Comparison of ENCODE assay signal across 1 cellular context in genomic region chr5:60206234-60206633, GRCh38.
A peak's percentile ranks its signal among the peaks of the same experiment; 100 is the strongest.
TF ChIP-seq lines count a peak whose summit lies in the region.

No MANE protein-coding gene starts in this region.

TF ChIP-seq in HepG2, 621 proteins besides CTCF, POLR2A, EP300 and RAD21 (continued from another document and continues in another):
- TF ChIP-seq NR2F6 (IDR thresholded peaks at IDR 0.05) (peak; percentile 46), NR2F6 (CRISPR knock-in tag; IDR thresholded peaks at IDR 0.05) (no peak), ZBTB33 (CRISPR knock-in tag; IDR thresholded peaks at IDR 0.05) (no peak), POLR2G (IDR thresholded peaks at IDR 0.05; ENCODE audit: low read depth, low read length) (no peak), ZNF274 (CRISPR knock-in tag; IDR thresholded peaks at IDR 0.05) (no peak), BRCA1 (CRISPR knock-in tag; IDR thresholded peaks at IDR 0.05) (no peak), PBX2 (CRISPR knock-in tag; IDR thresholded peaks at IDR 0.05) (no peak), HNF4G (IDR thresholded peaks at IDR 0.05; ENCODE audit: borderline replicate concordance, low read depth, low read length) (0 out of 2 replicates have a peak, but pooled peaks have one; percentile 21), HNF4G (CRISPR knock-in tag; IDR thresholded peaks at IDR 0.05; ENCODE audit: borderline replicate concordance, low read depth) (no peak), SOX5 (CRISPR knock-in tag; IDR thresholded peaks at IDR 0.05; ENCODE audit: borderline replicate concordance) (0 out of 2 replicates have a peak, but pooled peaks have one; percentile 47), ZBTB3 (CRISPR knock-in tag; IDR thresholded peaks at IDR 0.05; ENCODE audit: borderline replicate concordance, low read depth) (no peak), GATAD2A (CRISPR knock-in tag; IDR thresholded peaks at IDR 0.05) (peak; percentile 66; the same call in 1 of the 2 replicates), ZFP36L1 (CRISPR knock-in tag; IDR thresholded peaks at IDR 0.05) (no peak), TCF7 (IDR thresholded peaks at IDR 0.05; ENCODE audit: low read depth) (peak; percentile 87; the same call in 1 of the 2 replicates), SP2 (CRISPR knock-in tag; IDR thresholded peaks at IDR 0.05) (no peak), THAP7 (CRISPR knock-in tag; IDR thresholded peaks at IDR 0.05) (no peak), EHMT2 (IDR thresholded peaks at IDR 0.05; ENCODE audit: borderline replicate concordance, low read depth, low read length) (no peak), PRPF4 (IDR thresholded peaks at IDR 0.05; ENCODE audit: low read depth, low read length, poor library complexity, severe bottlenecking) (no peak), ZNF12 (CRISPR knock-in tag; IDR thresholded peaks at IDR 0.05) (no peak), POGK (CRISPR knock-in tag; conservative IDR thresholded peaks at IDR 0.05) (no peak), ZNF597 (CRISPR knock-in tag; IDR thresholded peaks at IDR 0.05) (no peak), ZNF33B (CRISPR knock-in tag; IDR thresholded peaks at IDR 0.05) (no peak), TCF7L2 (IDR thresholded peaks at IDR 0.05; ENCODE audit: low read depth, low read length) (peak; percentile 72; the same call in 1 of the 2 replicates), ZFY (CRISPR knock-in tag; IDR thresholded peaks at IDR 0.05) (no peak), SP140L (CRISPR knock-in tag; IDR thresholded peaks at IDR 0.05; ENCODE audit: borderline replicate concordance) (no peak), ZNF776 (CRISPR knock-in tag; IDR thresholded peaks at IDR 0.05) (no peak), TOE1 (CRISPR knock-in tag; IDR thresholded peaks at IDR 0.05) (no peak), ZMAT5 (CRISPR knock-in tag; IDR thresholded peaks at IDR 0.05; ENCODE audit: borderline replicate concordance, low read depth) (no peak), MED1 (CRISPR knock-in tag; IDR thresholded peaks at IDR 0.05) (peak; percentile 45; the same call in 1 of the 2 replicates), ZNF124 (CRISPR knock-in tag; IDR thresholded peaks at IDR 0.05) (no peak), TFAP4 (IDR thresholded peaks at IDR 0.05; ENCODE audit: borderline replicate concordance, low read depth) (no peak), KAT8 (CRISPR knock-in tag; IDR thresholded peaks at IDR 0.05) (no peak), ZFAT (CRISPR knock-in tag; conservative IDR thresholded peaks at IDR 0.05) (no peak), SRF (IDR thresholded peaks at IDR 0.05; ENCODE audit: low read depth, low read length) (no peak), ZNF138 (CRISPR knock-in tag; IDR thresholded peaks at IDR 0.05; ENCODE audit: low read depth) (no peak), ZNF367 (CRISPR knock-in tag; IDR thresholded peaks at IDR 0.05; ENCODE audit: borderline replicate concordance) (no peak), CAMTA2 (CRISPR knock-in tag; IDR thresholded peaks at IDR 0.05; ENCODE audit: borderline replicate concordance) (no peak), ZNF160 (CRISPR knock-in tag; IDR thresholded peaks at IDR 0.05) (no peak), TARDBP (CRISPR knock-in tag; IDR thresholded peaks at IDR 0.05) (no peak), JARID2 (CRISPR knock-in tag; IDR thresholded peaks at IDR 0.05; ENCODE audit: insufficient replicate concordance) (no peak), CREM (IDR thresholded peaks at IDR 0.05) (peak; percentile 85), CREM (CRISPR knock-in tag; IDR thresholded peaks at IDR 0.05) (no peak), ARID5B (CRISPR knock-in tag; IDR thresholded peaks at IDR 0.05) (peak; percentile 72), FOXK1 (CRISPR knock-in tag; IDR thresholded peaks at IDR 0.05; ENCODE audit: borderline replicate concordance, low read depth) (no peak), ETS1 (CRISPR knock-in tag; IDR thresholded peaks at IDR 0.05) (no peak), ATF7 (IDR thresholded peaks at IDR 0.05) (0 out of 2 replicates have a peak, but pooled peaks have one; percentile 19), ATF7 (CRISPR knock-in tag; IDR thresholded peaks at IDR 0.05) (no peak), RBAK (CRISPR knock-in tag; IDR thresholded peaks at IDR 0.05) (no peak), TRAFD1 (CRISPR knock-in tag; IDR thresholded peaks at IDR 0.05; ENCODE audit: borderline replicate concordance) (no peak), ZNF232 (CRISPR knock-in tag; IDR thresholded peaks at IDR 0.05; ENCODE audit: borderline replicate concordance) (no peak), FOXP4 (CRISPR knock-in tag; IDR thresholded peaks at IDR 0.05) (peak; percentile 17; the same call in 1 of the 2 replicates), ZNF550 (CRISPR knock-in tag; IDR thresholded peaks at IDR 0.05; ENCODE audit: borderline replicate concordance) (no peak), GABPB1 (CRISPR knock-in tag; IDR thresholded peaks at IDR 0.05) (no peak), KDM4B (CRISPR knock-in tag; IDR thresholded peaks at IDR 0.05) (no peak), LCORL (IDR thresholded peaks at IDR 0.05) (peak; percentile 41; the same call in 1 of the 2 replicates), LCORL (CRISPR knock-in tag; IDR thresholded peaks at IDR 0.05) (no peak), MEIS2 (CRISPR knock-in tag; IDR thresholded peaks at IDR 0.05) (no peak)
